Comparison of ENCODE assay signal across 14 cellular contexts in the genomic region with DNA sequence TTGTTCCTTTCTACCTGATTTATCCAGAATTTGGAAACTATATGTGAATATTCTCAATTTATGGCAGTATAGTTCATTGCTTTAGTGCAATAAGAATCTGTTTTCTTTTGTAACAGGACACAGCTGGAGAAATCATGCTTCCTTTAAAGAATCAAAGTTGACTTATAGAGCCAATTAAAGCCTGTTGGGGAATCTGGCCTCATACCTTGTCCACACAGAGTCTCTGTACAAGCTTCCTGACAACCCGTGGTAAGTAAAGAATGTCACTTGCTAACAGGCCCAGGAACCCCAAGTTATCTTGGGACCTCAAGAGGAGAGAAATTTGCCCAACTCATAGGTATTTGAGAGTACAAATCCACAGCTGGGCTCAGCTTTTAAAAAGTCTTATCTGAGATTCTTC. TPM values are rescaled to one million over a fixed set of nuclear protein-coding genes. Genes with fewer than 3 reads are reported as not detected.
DNase-seq lines count a peak whose midpoint lies in the region; ATAC-seq and TF ChIP-seq lines count a peak whose summit lies in the region.
"Had no signal": no experiment of that assay in that cellular context is flagged by ENCODE, and none has a peak within 500 bp of the region (broad histone marks: within the 10 kb centered on the region; RNA-seq: fewer than 3 reads in every experiment).

No MANE protein-coding gene starts in this region.

- intact Hi-C loops in Right ventricle myocardium superior (cut with DNase I), result no loop called here

- H3K4me1 Mint-ChIP-seq in nephron, result peaks cover 32% of the 10 kb centered on the region
- peaks cover 39% of the 10 kb centered on the region for H3K4me1 Mint-ChIP-seq in type B pancreatic cell (ENCODE audit: unreplicated experiment)

- peak overlapping the region; percentile 61 for H3K27ac ChIP-seq in cardiac muscle cell
- H3K27ac ChIP-seq: 22Rv1, GM23248 had no signal

- H3K27me3 ChIP-seq in cardiac muscle cell, result no peaks in the 10 kb centered on the region

- DNase-seq in cardiac muscle cell (ENCODE audit: low read depth in 1 of 2, low spot score in 1 of 2), result peak in 1 of 2 donors; percentile 26
- no peak for DNase-seq in Right ventricle myocardium superior
- peak; percentile 62 for DNase-seq in dermis blood vessel endothelial cell
- DNase-seq in type B pancreatic cell (ENCODE audit: extremely low spot score, unreplicated experiment), result no peak
- DNase-seq in foreskin melanocyte, result no peak
- DNase-seq in NCI-H1105 treated with DMSO at 0.1 percent for 48 hours (lab: John Stamatoyannopoulos, UW), result no peak
- DNase-seq in SHP77 (lab: John Stamatoyannopoulos, UW), result no peak
- DNase-seq: DMS53, GM23248, H7 had no signal

- TF ChIP-seq CTCF in cardiac muscle cell (IDR thresholded peaks at IDR 0.05; ENCODE audit: low read depth, low read length) (no peak), nephron (IDR thresholded peaks at IDR 0.05; ENCODE audit: unreplicated experiment in 3 of 3) (no peak), type B pancreatic cell (conservative IDR thresholded peaks at IDR 0.05) (no peak)

- peak overlapping the region; percentile 61 to 89 (median 82) for H3K27ac Mint-ChIP-seq in nephron
- peak overlapping the region; percentile 51 for H3K27ac Mint-ChIP-seq in type B pancreatic cell

- no peak overlapping the region for H3K4me3 ChIP-seq in cardiac muscle cell
- H3K4me3 ChIP-seq: GM12878, GM23248 had no signal

- peaks cover 51% of the 10 kb centered on the region for H3K36me3 Mint-ChIP-seq in nephron (ENCODE audit: low read depth)
- H3K36me3 Mint-ChIP-seq in type B pancreatic cell, result peaks cover 27% of the 10 kb centered on the region

- H3K9me3 ChIP-seq in cardiac muscle cell (ENCODE audit: low read depth), result no peaks in the 10 kb centered on the region

- ATAC-seq in Right ventricle myocardium superior (ENCODE audit: poor library complexity), result no peak
- ATAC-seq: GM12878 had no signal

- peaks cover 31% of the 10 kb centered on the region for H3K4me1 ChIP-seq in cardiac muscle cell (ENCODE audit: low read depth)

- H3K9me3 Mint-ChIP-seq in nephron (no peaks in the 10 kb centered on the region), type B pancreatic cell (peaks cover 4% of the 10 kb centered on the region)

- no peaks in the 10 kb centered on the region for H3K27me3 Mint-ChIP-seq in nephron (ENCODE audit: low read depth)
- no peaks in the 10 kb centered on the region for H3K27me3 Mint-ChIP-seq in type B pancreatic cell

- no peaks in the 10 kb centered on the region for H3K36me3 ChIP-seq in cardiac muscle cell

- H3K4me3 Mint-ChIP-seq in nephron (no peak overlapping the region), type B pancreatic cell (no peak overlapping the region)
- H3K4me3 Mint-ChIP-seq: CD14-positive monocyte had no signal

RNA-seq across cellular contexts. Expression of a gene that starts 10.2 kb away (rescaled TPM):
- total RNA-seq in cardiac muscle cell, result 10.5 and 21.0 TPM in 2 replicates
- 11.0 and 23.3 TPM in 2 replicates for polyA plus RNA-seq in cardiac muscle cell
- 12.8 TPM for total RNA-seq in Right ventricle myocardium superior
- total RNA-seq in dermis blood vessel endothelial cell, result 9.2 and 10.6 TPM in 2 replicates
- 24.8 and 41.5 TPM in 2 replicates for total RNA-seq in type B pancreatic cell (ENCODE audit: low replicate concordance)
